Comparison of ENCODE assay signal across 14 cellular contexts in genomic region chr2:47512581-47513083, GRCh38. TPM values are rescaled to one million over a fixed set of nuclear protein-coding genes. Genes with fewer than 3 reads are reported as not detected.
DNase-seq lines count a peak whose midpoint lies in the region; FAIRE-seq and TF ChIP-seq lines count a peak whose summit lies in the region.
"Had no signal": no experiment of that assay in that cellular context is flagged by ENCODE, and none has a peak within 500 bp of the region (broad histone marks: within the 10 kb centered on the region; RNA-seq: fewer than 3 reads in every experiment).

No MANE protein-coding gene starts in this region.

- CTCF ChIA-PET in endothelial cell of umbilical vein (lab: Charles Lee), result interaction anchor here (0.5 to 3.0 kb wide), 8 partner anchors 8 to 255 kb away, joined by 3 to 7 read pairs (median 3); no protein-coding TSS in a partner anchor
- CTCF ChIA-PET in GM10248 (lab: Yijun Ruan, JAX), result interaction anchor here (1.0 to 2.2 kb wide), 2 partner anchors 31 to 255 kb away, joined by 3 to 6 read pairs; no protein-coding TSS in a partner anchor

- DNase-seq in CMK (ENCODE audit: low read depth) (peak; percentile 29), H54 (ENCODE audit: insufficient read length, low spot score) (peak; percentile 73), endothelial cell of umbilical vein (ENCODE audit: low read depth, low spot score) (peak; percentile 28), Ammon's horn (ENCODE audit: low spot score) (no peak), substantia nigra (lab: John Stamatoyannopoulos, UW) (no peak), GM10248 (ENCODE audit: extremely low spot score) (no peak), nucleus accumbens (lab: John Stamatoyannopoulos, UW) (no peak)
- DNase-seq: activated CD8-positive, alpha-beta memory T cell treated with anti-CD3 and anti-CD28 coated beads, Interleukin-2, amount 50 U/mL, for 48 hours; erythroblast; GM23248; NCI-H446 treated with DMSO at 0.1 percent for 48 hours had no signal

- H3K4me2 ChIP-seq in OCI-LY1 (ENCODE audit: low read length), result no peak overlapping the region
- no peak overlapping the region for H3K4me2 ChIP-seq in endothelial cell of umbilical vein (ENCODE audit: insufficient read depth, low read length)

- no peaks in the 10 kb centered on the region for H3K9me1 ChIP-seq in endothelial cell of umbilical vein (replicated peaks; ENCODE audit: control insufficient read depth, extremely low read depth, insufficient read depth, low read length)

- FAIRE-seq in H54 (lab: Jason Lieb, UNC) (peak; percentile 6), endothelial cell of umbilical vein (lab: Jason Lieb, UNC) (peak; percentile 90)
- FAIRE-seq: islet of Langerhans had no signal

- TF ChIP-seq CTCF in OCI-LY1 (IDR thresholded peaks at IDR 0.05; ENCODE audit: low read length), result no peak
- no peak for TF ChIP-seq CTCF in endothelial cell of umbilical vein (IDR thresholded peaks at IDR 0.05; ENCODE audit: extremely low read depth in 1 of 2, insufficient read depth in 1 of 2, low read depth in 1 of 2, low read length in 2 of 2)
- no peak for TF ChIP-seq CTCF in GM10248 (IDR thresholded peaks at IDR 0.05; ENCODE audit: control extremely low read depth, extremely low read depth, low read depth, missing control alignments)

- H3K9me2 ChIP-seq in OCI-LY1 (ENCODE audit: low read depth, low read length), result no peaks in the 10 kb centered on the region

- H3K27ac ChIP-seq in OCI-LY1 (ENCODE audit: low read depth, low read length, poor library complexity, severe bottlenecking) (peak overlapping the region; percentile 7), endothelial cell of umbilical vein (ENCODE audit: insufficient read depth, low read depth, low read length) (no peak overlapping the region), substantia nigra (ENCODE audit: low read depth, low read length, poor library complexity, severe bottlenecking) (no peak overlapping the region)
- H3K27ac ChIP-seq: GM23248, parathyroid adenoma had no signal

- no peaks in the 10 kb centered on the region; the same call in 1 of the 2 replicates for H3F3A ChIP-seq in OCI-LY1 (ENCODE audit: insufficient read depth, low read length)

- H3K9me3 ChIP-seq in OCI-LY1 (ENCODE audit: low read length) (no peaks in the 10 kb centered on the region), endothelial cell of umbilical vein (replicated peaks; ENCODE audit: control insufficient read depth, insufficient read depth, low read length) (no peaks in the 10 kb centered on the region)

- H3K79me2 ChIP-seq in OCI-LY1 (ENCODE audit: insufficient read depth, low read length) (no peaks in the 10 kb centered on the region), endothelial cell of umbilical vein (ENCODE audit: control insufficient read depth, insufficient read depth, low read length) (no peaks in the 10 kb centered on the region)
- H3K79me2 ChIP-seq: parathyroid adenoma had no signal

- BruUV-seq in endothelial cell of umbilical vein (replicated peaks; lab: Mats Ljungman, UMichigan), result no TSS peak

- H3K27me3 ChIP-seq in OCI-LY1 (ENCODE audit: insufficient read depth, low read length) (no peaks in the 10 kb centered on the region), endothelial cell of umbilical vein (ENCODE audit: control insufficient read depth in 2 of 2, insufficient read depth in 2 of 2, low read length in 2 of 2) (no peaks in the 10 kb centered on the region)

- no peaks in the 10 kb centered on the region for H4K20me1 ChIP-seq in OCI-LY1 (ENCODE audit: insufficient read depth, low read length)
- no peaks in the 10 kb centered on the region for H4K20me1 ChIP-seq in endothelial cell of umbilical vein (replicated peaks; ENCODE audit: control insufficient read depth, extremely low read depth, insufficient read depth, low read length)

- POLR2A ChIA-PET in endothelial cell of umbilical vein (lab: Charles Lee) (no interaction called here), GM10248 (lab: Yijun Ruan, JAX) (no interaction called here)

- no peak for TF ChIP-seq POLR2A in H54 (IDR thresholded peaks at IDR 0.05; ENCODE audit: low read depth, low read length)
- TF ChIP-seq POLR2A in endothelial cell of umbilical vein (IDR thresholded peaks at IDR 0.05; ENCODE audit: low read depth, low read length), result no peak

- H2AFZ ChIP-seq in OCI-LY1 (ENCODE audit: low read length), result no peak overlapping the region
- peak overlapping the region; percentile 34 for H2AFZ ChIP-seq in endothelial cell of umbilical vein (ENCODE audit: low read depth, low read length)
- H2AFZ ChIP-seq: GM23248, parathyroid adenoma had no signal

- dilution Hi-C loops in endothelial cell of umbilical vein (cut with MboI; ENCODE audit: extremely low pct_ligation_motif_present, low sequenced_read_pairs), result no loop called here

- no peak overlapping the region for H3K4me3 ChIP-seq in OCI-LY1 (ENCODE audit: low read depth, low read length, poor library complexity, severe bottlenecking)
- no peak overlapping the region for H3K4me3 ChIP-seq in endothelial cell of umbilical vein (replicated peaks in 1 of 3; ENCODE audit: insufficient read depth in 1 of 3, low read depth in 1 of 3, low read length in 3 of 3)
- H3K4me3 ChIP-seq: GM23248 had no signal

- H3K36me3 ChIP-seq in OCI-LY1 (ENCODE audit: insufficient read depth, low read length), result peaks cover 2% of the 10 kb centered on the region; the same call in 1 of the 2 replicates
- H3K36me3 ChIP-seq in endothelial cell of umbilical vein (ENCODE audit: control insufficient read depth in 2 of 2, extremely low read depth in 1 of 2, insufficient read depth in 2 of 2, low read length in 2 of 2), result no peaks in the 10 kb centered on the region

- intact Hi-C loops in endothelial cell of umbilical vein (cut with micrococcal nuclease), result no loop called here

- no peak overlapping the region for H3K9ac ChIP-seq in OCI-LY1 (ENCODE audit: low read length)
- no peak overlapping the region for H3K9ac ChIP-seq in endothelial cell of umbilical vein (replicated peaks; ENCODE audit: extremely low read depth, insufficient read depth, low read length)
- H3K9ac ChIP-seq: GM23248, parathyroid adenoma had no signal

- H3K4me1 ChIP-seq in OCI-LY1 (ENCODE audit: insufficient read depth, low read length, severe bottlenecking) (peaks cover 17% of the 10 kb centered on the region), endothelial cell of umbilical vein (ENCODE audit: control insufficient read depth, extremely low read depth, insufficient read depth, low read length) (peaks cover 18% of the 10 kb centered on the region)
- H3K4me1 ChIP-seq: parathyroid adenoma had no signal

TF ChIP-seq in endothelial cell of umbilical vein, 7 proteins besides CTCF, POLR2A, EP300 and RAD21:
- TF ChIP-seq EZH2 (IDR thresholded peaks at IDR 0.05; ENCODE audit: borderline replicate concordance, low read depth, low read length, severe bottlenecking) (no peak), POLR2AphosphoS5 (IDR thresholded peaks at IDR 0.05; ENCODE audit: insufficient read depth, low read depth, low read length) (no peak), FOS (IDR thresholded peaks at IDR 0.05; ENCODE audit: borderline replicate concordance, insufficient read depth, low read length) (no peak), JUN (IDR thresholded peaks at IDR 0.05; ENCODE audit: borderline replicate concordance, insufficient read depth, insufficient read length, low read depth) (no peak), MYC (IDR thresholded peaks at IDR 0.05; ENCODE audit: low read depth, low read length) (no peak), GATA2 (IDR thresholded peaks at IDR 0.05; ENCODE audit: insufficient read depth, insufficient read length, low read depth, low read length) (no peak)
- TF ChIP-seq, protein P1, sequence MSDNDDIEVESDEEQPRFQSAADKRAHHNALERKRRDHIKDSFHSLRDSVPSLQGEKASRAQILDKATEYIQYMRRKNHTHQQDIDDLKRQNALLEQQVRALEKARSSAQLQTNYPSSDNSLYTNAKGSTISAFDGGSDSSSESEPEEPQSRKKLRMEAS (IDR thresholded peaks at IDR 0.05; ENCODE audit: insufficient read depth, insufficient read length), result no peak

RNA-seq across cellular contexts. Expression of gene KCNK12, which starts 58.2 kb away (rescaled TPM):
- not detected in 2 replicates for total RNA-seq in endothelial cell of umbilical vein
- polyA plus RNA-seq in endothelial cell of umbilical vein, result 0.05 TPM in 1 of 2 replicates, not detected in the other
- polyA plus RNA-seq in endothelial cell of umbilical vein (2011; cell fraction: cytosol; rRNA removed), result not detected in 2 replicates
- polyA plus RNA-seq in endothelial cell of umbilical vein (2011; cell fraction: nucleus; rRNA removed), result not detected in 2 replicates
- 0.03 and 0.04 TPM in 2 replicates for polyA plus RNA-seq in endothelial cell of umbilical vein (2012)
- not detected in 2 replicates for polyA minus RNA-seq in endothelial cell of umbilical vein
- polyA minus RNA-seq in endothelial cell of umbilical vein (2011; cell fraction: cytosol; rRNA and poly(A)+ RNA removed), result not detected
- not detected in 2 replicates for polyA minus RNA-seq in endothelial cell of umbilical vein (2011; cell fraction: nucleus; rRNA and poly(A)+ RNA removed)
- total RNA-seq: GM23248 had no signal

Comparison
In these comparisons a context has a peak if more than half of its experiments do, and no peak if none do; other contexts are left out.
1. DNase-seq: peak in CMK (single experiment), H54 (single experiment) and endothelial cell of umbilical vein (single experiment); none in Ammon's horn (single experiment), substantia nigra (0 of 49), GM10248 (single experiment) and nucleus accumbens (0 of 56).